In the genomic region with DNA sequence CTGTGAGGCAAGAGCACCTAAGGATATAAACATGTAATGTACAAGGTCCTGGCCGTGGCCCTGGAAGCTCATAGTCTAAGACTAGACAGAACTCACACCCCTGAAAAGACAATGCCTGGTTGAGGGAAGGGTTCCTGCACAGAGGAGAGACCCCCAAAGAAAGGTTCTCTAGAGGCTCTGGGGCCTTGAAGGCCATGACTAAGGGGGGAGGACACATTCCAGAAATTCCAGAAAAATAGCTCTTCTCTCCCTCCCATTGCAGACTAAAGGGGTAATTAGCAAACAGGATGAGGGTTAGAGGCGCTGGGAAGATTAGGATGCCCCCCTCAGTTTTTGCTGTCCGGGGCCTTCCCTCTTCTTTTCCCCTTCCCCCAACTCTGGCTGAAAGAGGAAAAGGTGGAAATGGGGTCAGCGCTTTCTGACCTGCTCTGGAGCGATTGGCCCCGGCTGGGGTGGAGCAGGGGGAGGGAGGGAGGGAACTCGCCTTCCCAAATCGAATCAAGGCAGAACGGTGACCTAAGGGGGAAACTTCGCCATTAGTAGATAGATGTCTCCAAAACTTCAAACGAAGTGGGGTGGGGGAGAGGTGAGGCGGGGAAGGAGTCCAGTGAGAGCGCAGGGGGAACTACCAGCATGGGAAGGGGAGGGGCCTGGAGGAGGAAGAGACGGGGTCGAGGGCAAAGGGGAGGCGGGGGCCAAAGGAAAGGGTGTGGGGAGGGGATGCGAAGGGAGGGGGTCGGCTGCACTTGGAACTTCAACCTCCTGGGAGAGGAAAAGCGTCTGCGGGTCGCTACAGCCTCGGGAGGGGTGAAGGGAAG, we compare ENCODE assay signal across 26 cellular contexts. TPM values are rescaled to one million over a fixed set of nuclear protein-coding genes. Genes with fewer than 3 reads are reported as not detected.
DNase-seq lines count a peak whose midpoint lies in the region; ATAC-seq, FAIRE-seq and TF ChIP-seq lines count a peak whose summit lies in the region.
"Had no signal": no experiment of that assay in that cellular context is flagged by ENCODE, and none has a peak within 500 bp of the region (broad histone marks: within the 10 kb centered on the region; RNA-seq: fewer than 3 reads in every experiment).

No MANE protein-coding gene starts in this region.

- H3K14ac ChIP-seq in H9 (ENCODE audit: insufficient read depth, low read length) (no peak overlapping the region), H1 (ENCODE audit: insufficient read length) (no peak overlapping the region)

- intact Hi-C loops in Caco-2 (cut with micrococcal nuclease; ENCODE audit: unreplicated experiment): no loop called here

- H2BK5ac ChIP-seq in H9 (ENCODE audit: insufficient read length, low read length) (no peak overlapping the region), H1 (ENCODE audit: low read depth, low read length) (peak overlapping the region; percentile 24; the same call in 1 of the 2 replicates)

- no peak overlapping the region for H4K5ac ChIP-seq in H9 (ENCODE audit: insufficient read length, low read depth, low read length)
- H4K5ac ChIP-seq in H1 (ENCODE audit: insufficient read length, low read depth, low read length): no peak overlapping the region

- POLR2A ChIA-PET in Caco-2 (lab: Charles Lee): no interaction called here
- POLR2A ChIA-PET in H1 (lab: Charles Lee; ENCODE audit: partially characterized antibody): interaction anchor here (0.6 to 5.6 kb wide), 5 partner anchors 10 to 46 kb away, joined by 3 to 56 read pairs (median 3); a partner anchor contains a TSS

- no peak overlapping the region for H2AFZ ChIP-seq in H9 (ENCODE audit: low read length)
- H2AFZ ChIP-seq in H1 (ENCODE audit: low read length): no peak overlapping the region

- TF ChIP-seq CTCF in Caco-2 (IDR thresholded peaks at IDR 0.05; ENCODE audit: insufficient read depth in 1 of 2, low read depth in 1 of 2, low read length in 1 of 2, severe bottlenecking in 1 of 2, unreplicated experiment in 1 of 2): no peak
- TF ChIP-seq CTCF in H9 (conservative IDR thresholded peaks at IDR 0.05): no peak
- no peak for TF ChIP-seq CTCF in H1 (IDR thresholded peaks at IDR 0.05; ENCODE audit: control extremely low read depth in 1 of 3, insufficient read depth in 1 of 3, low read depth in 1 of 3, low read length in 3 of 3)
- no peak for TF ChIP-seq CTCF in nephron progenitor cell (IDR thresholded peaks at IDR 0.05)

- H3K4me1 ChIP-seq in Caco-2: peaks cover 21% of the 10 kb centered on the region
- H3K4me1 ChIP-seq in H9 (ENCODE audit: insufficient read depth, low read length): peaks cover 1% of the 10 kb centered on the region; the same call in 1 of the 2 replicates
- H3K4me1 ChIP-seq in H1 (replicated peaks in 1 of 4; ENCODE audit: control insufficient read depth in 3 of 4, insufficient read depth in 4 of 4, low read length in 3 of 4): peaks cover 12 to 57% (median 28%) of the 10 kb centered on the region in 4 experiments

- TF ChIP-seq EP300 in H1 (IDR thresholded peaks at IDR 0.05; ENCODE audit: borderline replicate concordance in 1 of 2, low read depth in 2 of 2, low read length in 2 of 2): no peak

- CTCF ChIA-PET in Caco-2 (lab: Charles Lee) (interaction anchor here (0.6 kb wide), 1 partner anchor 45 kb away, joined by 3 read pairs; no protein-coding TSS in a partner anchor), H1 (lab: Charles Lee; ENCODE audit: partially characterized antibody) (interaction anchor here (0.6 to 3.6 kb wide), 7 partner anchors 9 to 945 kb away, joined by 3 to 20 read pairs (median 4); no protein-coding TSS in a partner anchor)

- H3K4ac ChIP-seq in H9 (ENCODE audit: low read depth, low read length): no peak overlapping the region
- no peak overlapping the region for H3K4ac ChIP-seq in H1 (replicated peaks; ENCODE audit: insufficient read length, low read depth, low read length)

- H3K36me3 ChIP-seq in Caco-2 (ENCODE audit: control insufficient read depth, insufficient read depth, low read length) (no peaks in the 10 kb centered on the region), H1 (ENCODE audit: control insufficient read depth in 2 of 4, insufficient read depth in 4 of 4, low read length in 3 of 4) (no peaks in the 10 kb centered on the region; a peak in 1 of 8 replicates)
- H3K36me3 ChIP-seq: lower lobe of right lung had no signal

- TF ChIP-seq RAD21 in H1 (IDR thresholded peaks at IDR 0.05 in 1 of 2, conservative IDR thresholded peaks at IDR 0.05 in 1 of 2; ENCODE audit: low read depth in 2 of 2, low read length in 2 of 2): no peak

- H2BK20ac ChIP-seq in H9 (ENCODE audit: low read depth, low read length, poor library complexity, severe bottlenecking): no peak overlapping the region
- H2BK20ac ChIP-seq in H1 (ENCODE audit: low read length): no peak overlapping the region

- peaks cover 19% of the 10 kb centered on the region for H3K23me2 ChIP-seq in H9 (ENCODE audit: insufficient read length, low read depth, low read length, poor library complexity, severe bottlenecking)
- H3K23me2 ChIP-seq in H1 (ENCODE audit: low read depth, low read length): peaks cover 9% of the 10 kb centered on the region; the same call in 1 of the 2 replicates

- H3K4me2 ChIP-seq in H9 (ENCODE audit: insufficient read depth, insufficient read length, low read length): peak overlapping the region; percentile 33
- H3K4me2 ChIP-seq in H1 (ENCODE audit: insufficient read depth in 1 of 2, low read depth in 2 of 2, low read length in 2 of 2): peak overlapping the region; percentile 70 to 82
- H3K4me2 ChIP-seq: KMS-11 had no signal

- no peak for ATAC-seq in HG03159 (IDR thresholded peaks at IDR 0.05; ENCODE audit: unreplicated experiment)
- ATAC-seq in stimulated activated memory B cell treated with anti-CD40 and anti-IgM and Interleukin-4, amounts not matched to agents 10 μg/mL and 1 μg/mL and 100 μg/mL, for 72 hours: no peak
- ATAC-seq: lower lobe of right lung had no signal

- H3K4me3 Mint-ChIP-seq in Caco-2 (ENCODE audit: unreplicated experiment): peak overlapping the region; percentile 44
- H3K4me3 Mint-ChIP-seq in H9: peak overlapping the region; percentile 31 to 78
- peak overlapping the region; percentile 79 for H3K4me3 Mint-ChIP-seq in nephron progenitor cell
- H3K4me3 Mint-ChIP-seq in stimulated activated memory B cell treated with anti-CD40 and anti-IgM and Interleukin-4, amounts not matched to agents 10 μg/mL and 1 μg/mL and 100 μg/mL, for 72 hours: no peak overlapping the region

- H4K91ac ChIP-seq in H9 (ENCODE audit: insufficient read length, low read depth, low read length) (no peak overlapping the region), H1 (replicated peaks; ENCODE audit: insufficient read length, low read length) (no peak overlapping the region)

- no peak for TF ChIP-seq POLR2A in H1 (IDR thresholded peaks at IDR 0.05; ENCODE audit: control extremely low read depth in 1 of 2, low read depth in 2 of 2, low read length in 2 of 2)

- H3K27ac ChIP-seq in H9 (ENCODE audit: insufficient read length, low read depth, low read length) (no peak overlapping the region), H1 (ENCODE audit: low read depth, low read length) (no peak overlapping the region)
- H3K27ac ChIP-seq: hepatocyte, KMS-11, lower lobe of right lung had no signal

- no peaks in the 10 kb centered on the region for H3K79me2 ChIP-seq in H9 (ENCODE audit: insufficient read depth, low read length)
- no peaks in the 10 kb centered on the region for H3K79me2 ChIP-seq in H1 (ENCODE audit: control insufficient read depth in 1 of 2, insufficient read depth in 2 of 2, low read length in 2 of 2)
- H3K79me2 ChIP-seq: hepatocyte had no signal

- no peak overlapping the region for H3T11ph ChIP-seq in H9 (ENCODE audit: low read length)

- WGBS in H9 (ENCODE audit: extremely low coverage, insufficient read length, low lambda C conversion rate): no CpG with 5 or more reads among the region's 22 CpGs
- WGBS in H1 (ENCODE audit: extremely low coverage in 1 of 2, insufficient coverage in 1 of 2, insufficient read length in 1 of 2, insufficient replicate concordance in 2 of 2, low coverage in 1 of 2, low lambda C conversion rate in 2 of 2, missing lambda C conversion rate in 1 of 2), 2 experiments: 9% methylated on average over 5 of the region's 22 CpGs; no CpG with 5 or more reads in 1 of the 2 experiments

- H3K23ac ChIP-seq in H9 (ENCODE audit: insufficient read length, low read depth, low read length) (no peak overlapping the region), H1 (ENCODE audit: insufficient read length) (no peak overlapping the region)

- H3K4me3 ChIP-seq in Caco-2 (ENCODE audit: low read depth, low read length) (no peak overlapping the region), H1 (ENCODE audit: extremely low read depth in 1 of 4, insufficient read depth in 2 of 4, low read depth in 3 of 4, low read length in 4 of 4) (peak overlapping the region; percentile 8 to 58 (median 38); a peak in 5 of 8 replicates)
- H3K4me3 ChIP-seq: hepatocyte, lower lobe of right lung had no signal

- H2BK120ac ChIP-seq in H9 (ENCODE audit: low read depth, low read length, poor library complexity, severe bottlenecking): no peak overlapping the region
- no peak overlapping the region for H2BK120ac ChIP-seq in H1 (replicated peaks; ENCODE audit: low read depth, low read length)

- no peak overlapping the region for H3K18ac ChIP-seq in H9 (ENCODE audit: insufficient read length, low read depth, low read length)
- peak overlapping the region; percentile 32; the same call in 1 of the 2 replicates for H3K18ac ChIP-seq in H1 (ENCODE audit: extremely low read depth, low read length)

- H3K79me1 ChIP-seq in H9 (ENCODE audit: insufficient read depth, low read depth, low read length, poor library complexity, severe bottlenecking) (no peaks in the 10 kb centered on the region), H1 (ENCODE audit: low read depth, low read length) (no peaks in the 10 kb centered on the region)

- peaks cover 7% of the 10 kb centered on the region for H3K36me3 Mint-ChIP-seq in Caco-2 (ENCODE audit: insufficient read depth, unreplicated experiment)
- no peaks in the 10 kb centered on the region for H3K36me3 Mint-ChIP-seq in H9 (ENCODE audit: insufficient read depth in 1 of 3, low read depth in 3 of 3)
- H3K36me3 Mint-ChIP-seq in nephron progenitor cell (ENCODE audit: low read depth): no peaks in the 10 kb centered on the region
- no peaks in the 10 kb centered on the region for H3K36me3 Mint-ChIP-seq in stimulated activated memory B cell treated with anti-CD40 and anti-IgM and Interleukin-4, amounts not matched to agents 10 μg/mL and 1 μg/mL and 100 μg/mL, for 72 hours
- H3K36me3 Mint-ChIP-seq: activated naive CD8-positive, alpha-beta T cell had no signal

- H4K8ac ChIP-seq in H9 (replicated peaks; ENCODE audit: insufficient read length, low read depth, low read length) (no peak overlapping the region), H1 (ENCODE audit: extremely low read depth, insufficient read depth, low read length) (no peak overlapping the region)

- H3K9me3 ChIP-seq in Caco-2 (no peaks in the 10 kb centered on the region), H9 (ENCODE audit: control insufficient read depth, low read depth, low read length) (no peaks in the 10 kb centered on the region), H1 (ENCODE audit: insufficient read depth in 2 of 2, low read depth in 1 of 2, low read length in 1 of 2) (no peaks in the 10 kb centered on the region)
- H3K9me3 ChIP-seq: lower lobe of right lung had no signal

- H3K27me3 Mint-ChIP-seq in Caco-2 (ENCODE audit: insufficient read depth, unreplicated experiment): peaks cover 61% of the 10 kb centered on the region
- H3K27me3 Mint-ChIP-seq in H9 (ENCODE audit: low read depth): peaks cover 99% of the 10 kb centered on the region
- H3K27me3 Mint-ChIP-seq in nephron progenitor cell (ENCODE audit: low read depth, poor library complexity): peaks cover 100% of the 10 kb centered on the region
- H3K27me3 Mint-ChIP-seq in stimulated activated memory B cell treated with anti-CD40 and anti-IgM and Interleukin-4, amounts not matched to agents 10 μg/mL and 1 μg/mL and 100 μg/mL, for 72 hours: peaks cover 87% of the 10 kb centered on the region

- H2BK12ac ChIP-seq in H9 (ENCODE audit: insufficient read length, low read depth, low read length) (no peak overlapping the region), H1 (ENCODE audit: low read depth, low read length) (0 out of 2 replicates have a peak overlapping the region, but pooled peaks have one; percentile 60)

- H2AK5ac ChIP-seq in H9 (ENCODE audit: insufficient read length, low read length): no peak overlapping the region
- no peak overlapping the region for H2AK5ac ChIP-seq in H1 (ENCODE audit: low read depth, low read length)

- H3K9ac ChIP-seq in H9 (ENCODE audit: extremely low read depth, insufficient read length, low read length) (no peak overlapping the region), H1 (replicated peaks in 1 of 4; ENCODE audit: extremely low read depth in 1 of 4, low read depth in 3 of 4, low read length in 3 of 4) (no peak overlapping the region)
- H3K9ac ChIP-seq: KMS-11 had no signal

- H3K27me3 ChIP-seq in Caco-2 (replicated peaks; ENCODE audit: control insufficient read depth, insufficient read depth, low read length) (peaks cover 4% of the 10 kb centered on the region), H9 (ENCODE audit: insufficient read depth, low read length) (peaks cover 78% of the 10 kb centered on the region), H1 (replicated peaks in 1 of 4; ENCODE audit: control insufficient read depth in 3 of 4, extremely low read depth in 1 of 4, insufficient read depth in 3 of 4, low read length in 3 of 4) (peaks cover 73 to 96% (median 90%) of the 10 kb centered on the region in 4 experiments)

- H2BK15ac ChIP-seq in H9 (ENCODE audit: low read depth, low read length): no peak overlapping the region
- H2BK15ac ChIP-seq in H1 (ENCODE audit: low read length): no peak overlapping the region

- no TSS peak for BruUV-seq in Caco-2 (replicated peaks; lab: Mats Ljungman, UMichigan)

- H4K20me1 ChIP-seq in H9 (ENCODE audit: control insufficient read depth, insufficient read depth, insufficient read length) (no peaks in the 10 kb centered on the region), H1 (replicated peaks in 1 of 2; ENCODE audit: control insufficient read depth in 1 of 2, insufficient read depth in 2 of 2, low read length in 2 of 2) (peaks cover 14 to 19% of the 10 kb centered on the region in 2 experiments)

- H3K27ac Mint-ChIP-seq in Caco-2 (ENCODE audit: unreplicated experiment) (no peak overlapping the region), H9 (no peak overlapping the region), nephron progenitor cell (no peak overlapping the region)
- H3K27ac Mint-ChIP-seq in stimulated activated memory B cell treated with anti-CD40 and anti-IgM and Interleukin-4, amounts not matched to agents 10 μg/mL and 1 μg/mL and 100 μg/mL, for 72 hours: no peak overlapping the region
- H3K27ac Mint-ChIP-seq: activated naive CD8-positive, alpha-beta T cell had no signal

- no peak for FAIRE-seq in H1 (lab: Jason Lieb, UNC)
- FAIRE-seq: kidney had no signal

- no peak overlapping the region for H3K56ac ChIP-seq in H9 (ENCODE audit: insufficient read length, low read depth, low read length)
- H3K56ac ChIP-seq in H1 (replicated peaks; ENCODE audit: insufficient read length, low read depth, low read length): no peak overlapping the region

- DNase-seq in Caco-2: no peak
- DNase-seq in H9: peak; percentile 73
- peak in 1 of 2 experiments; percentile 73 for DNase-seq in H1 (ENCODE audit: low read depth in 1 of 2, low spot score in 2 of 2)
- DNase-seq in nephron progenitor cell: no peak
- DNase-seq in NCI-H1436 (lab: John Stamatoyannopoulos, UW): no peak
- DNase-seq in NCI-H446 treated with DMSO at 0.1 percent for 48 hours (lab: John Stamatoyannopoulos, UW): no peak
- DNase-seq: COR-L47; effector CD8-positive, alpha-beta T cell; foreskin melanocyte; HCEC 1CT; kidney; lower lobe of right lung; NCI-H146; NCI-H748 treated with DMSO at 0.1 percent for 48 hours; SHP77 treated with DMSO at 0.1 percent for 48 hours had no signal

- H3K9me3 Mint-ChIP-seq in Caco-2 (ENCODE audit: unreplicated experiment): no peaks in the 10 kb centered on the region
- H3K9me3 Mint-ChIP-seq in H9: peaks cover 0 to 15% of the 10 kb centered on the region in 2 experiments; a peak in 2 of 5 replicates
- no peaks in the 10 kb centered on the region for H3K9me3 Mint-ChIP-seq in nephron progenitor cell
- no peaks in the 10 kb centered on the region for H3K9me3 Mint-ChIP-seq in stimulated activated memory B cell treated with anti-CD40 and anti-IgM and Interleukin-4, amounts not matched to agents 10 μg/mL and 1 μg/mL and 100 μg/mL, for 72 hours

- peaks cover 33% of the 10 kb centered on the region for H3K4me1 Mint-ChIP-seq in Caco-2 (ENCODE audit: low read depth, unreplicated experiment)
- H3K4me1 Mint-ChIP-seq in H9: peaks cover 53 to 77% of the 10 kb centered on the region in 2 experiments
- H3K4me1 Mint-ChIP-seq in nephron progenitor cell: peaks cover 68% of the 10 kb centered on the region
- peaks cover 26% of the 10 kb centered on the region for H3K4me1 Mint-ChIP-seq in stimulated activated memory B cell treated with anti-CD40 and anti-IgM and Interleukin-4, amounts not matched to agents 10 μg/mL and 1 μg/mL and 100 μg/mL, for 72 hours

RNA-seq across cellular contexts. Expression of a gene that starts 11.8 kb away (rescaled TPM):
- total RNA-seq in Caco-2 (2022): 0.18 TPM in 1 of 2 replicates, not detected in the other
- total RNA-seq in H9 (2021): 0.09 and 0.15 TPM in 2 replicates
- not detected in 2 replicates for total RNA-seq in H1 (2021; fragmentation: NEBNext Ultra II Directional; extraction: Animal tissue kit (Norgen Biotek cat#: 25700))
- 0.02 TPM in 1 of 2 replicates, not detected in the other for polyA plus RNA-seq in H1 (2011; rRNA removed)
- polyA plus RNA-seq in H1 (2011; cell fraction: cytosol; rRNA removed): 0.03 TPM
- polyA plus RNA-seq in H1 (2011; cell fraction: nucleus; rRNA removed): 0.03 TPM
- 0.03 to 0.08 TPM in 2 of 4 replicates, not detected in the others for polyA plus RNA-seq in H1 (2012, experiment 1 of 2)
- polyA plus RNA-seq in H1 (2012, experiment 2 of 2): 0.07 TPM
- 0.02 TPM for polyA plus RNA-seq in H1 (2013, experiment 1 of 2)
- polyA plus RNA-seq in H1 (2013, experiment 2 of 2): 0.02 TPM
- 0.13 TPM in 1 of 2 replicates, not detected in the other for polyA minus RNA-seq in H1 (2011; rRNA and poly(A)+ RNA removed)
- polyA minus RNA-seq in H1 (2011; cell fraction: cytosol; rRNA and poly(A)+ RNA removed): not detected
- 0.40 TPM for polyA minus RNA-seq in H1 (2011; cell fraction: nucleus; rRNA and poly(A)+ RNA removed)
- total RNA-seq: chondrocyte, esophagus mucosa, hepatocyte, kidney, lower lobe of right lung, OCI-LY7, omental fat pad had no signal
- polyA plus RNA-seq: BJ, hepatocyte, urinary bladder had no signal
